Comparison of ENCODE assay signal across 9 cellular contexts in genomic region chr9:93119953-93120845, GRCh38. TPM values are rescaled to one million over a fixed set of nuclear protein-coding genes. Genes with fewer than 3 reads are reported as not detected.
A peak's percentile ranks its signal among the peaks of the same experiment; 100 is the strongest.
DNase-seq lines count a peak whose midpoint lies in the region; ATAC-seq and TF ChIP-seq lines count a peak whose summit lies in the region.
"Had no signal": no experiment of that assay in that cellular context is flagged by ENCODE, and none has a peak within 500 bp of the region (broad histone marks: within the 10 kb centered on the region; RNA-seq: fewer than 3 reads in every experiment).

No MANE protein-coding gene starts in this region.

- H3K27me3 Mint-ChIP-seq in activated naive CD8-positive, alpha-beta T cell = no peaks in the 10 kb centered on the region

- H3K4me3 Mint-ChIP-seq in activated naive CD8-positive, alpha-beta T cell = no peak overlapping the region
- H3K4me3 Mint-ChIP-seq: neural crest cell had no signal

- H3K4me1 Mint-ChIP-seq in activated naive CD8-positive, alpha-beta T cell (ENCODE audit: low read depth) = peaks cover 17% of the 10 kb centered on the region
- H3K4me1 Mint-ChIP-seq: neural crest cell had no signal

- ATAC-seq in HG02642 (IDR thresholded peaks at IDR 0.05; ENCODE audit: poor library complexity, unreplicated experiment) (peak; percentile 85), Right ventricle myocardium superior (ENCODE audit: poor library complexity) (peak; percentile 92)

- DNase-seq in 8988T (peak; percentile 88), GM13976 (ENCODE audit: low spot score) (peak; percentile 88), NCI-H460 (ENCODE audit: extremely low read depth, low read depth) (peak; percentile 95), Right ventricle myocardium superior (peak; percentile 97), posterior cingulate gyrus (peak in 9 of 10 donors; percentile 51 to 94 (median 60)), NCI-H446 treated with DMSO at 0.1 percent for 48 hours (lab: John Stamatoyannopoulos, UW) (no peak)

- intact Hi-C loops in Right ventricle myocardium superior (cut with DNase I) (no loop called here), posterior cingulate gyrus (cut with DNase I) (no loop called here)

- in situ Hi-C loops in GM13976 (cut with MboI; ENCODE audit: low sequenced_read_pairs, unreplicated experiment) = no loop called here

- peak; percentile 24 for TF ChIP-seq CTCF in GM13976 (IDR thresholded peaks at IDR 0.05; ENCODE audit: borderline replicate concordance, control extremely low read depth, extremely low read depth, insufficient read depth, missing control alignments)

- H3K27ac Mint-ChIP-seq in activated naive CD8-positive, alpha-beta T cell = peak overlapping the region; percentile 69

- no peaks in the 10 kb centered on the region for H3K36me3 Mint-ChIP-seq in activated naive CD8-positive, alpha-beta T cell

- H3K9me3 Mint-ChIP-seq in activated naive CD8-positive, alpha-beta T cell (ENCODE audit: low read depth) = no peaks in the 10 kb centered on the region
- H3K9me3 Mint-ChIP-seq: neural crest cell had no signal

RNA-seq across cellular contexts. Expression of gene NINJ1, which starts 13.9 kb away (rescaled TPM):
- 69.1 and 74.2 TPM in 2 replicates for total RNA-seq in NCI-H460 (2014; rRNA removed; shearing (Covaris generic))
- 53.5 and 54.9 TPM in 2 replicates for polyA plus RNA-seq in NCI-H460 (2014; cell fraction: nucleus; rRNA removed)
- 49.2 TPM for total RNA-seq in Right ventricle myocardium superior

RNA-seq across cellular contexts. Expression of gene CARD19, which starts 24.2 kb away (rescaled TPM):
- 62.7 and 74.8 TPM in 2 replicates for total RNA-seq in NCI-H460 (2014; rRNA removed; shearing (Covaris generic))
- polyA plus RNA-seq in NCI-H460 (2014; cell fraction: nucleus; rRNA removed) = 129 and 171 TPM in 2 replicates
- 27.5 TPM for total RNA-seq in Right ventricle myocardium superior
